ENCODE assay signal across 15 cellular contexts in genomic region chr3:152496716-152497115, GRCh38.
DNase-seq lines count a peak whose midpoint lies in the region; ATAC-seq and TF ChIP-seq lines count a peak whose summit lies in the region.
"Had no signal": no experiment of that assay in that cellular context is flagged by ENCODE, and none has a peak within 500 bp of the region (broad histone marks: within the 10 kb centered on the region; RNA-seq: fewer than 3 reads in every experiment).

No MANE protein-coding gene starts in this region.

- peak; percentile 69 for ATAC-seq in GM19324 (IDR thresholded peaks at IDR 0.05; ENCODE audit: low FRiP score, unreplicated experiment)
- peak; percentile 46 for ATAC-seq in HG02610 (IDR thresholded peaks at IDR 0.05; ENCODE audit: unreplicated experiment)
- ATAC-seq in activated B cell treated with CpG ODN at 0.5 μM for 24 hours (ENCODE audit: low read depth) = peak; percentile 53
- ATAC-seq in HG03025 (IDR thresholded peaks at IDR 0.05; ENCODE audit: low FRiP score, unreplicated experiment) = no peak
- ATAC-seq in omental fat pad (ENCODE audit: low FRiP score) = no peak
- ATAC-seq: CD8-positive, alpha-beta T cell; stimulated activated naive CD8-positive, alpha-beta T cell treated with anti-CD3 and anti-CD28 coated beads, Interleukin-15, amount 100 ng/mL, for 72 hours had no signal

- peak overlapping the region; percentile 77 for H3K4me3 Mint-ChIP-seq in activated B cell treated with CpG ODN at 0.5 μM for 24 hours
- H3K4me3 Mint-ChIP-seq: brain; CD8-positive, alpha-beta T cell; stimulated activated naive CD8-positive, alpha-beta T cell treated with anti-CD3 and anti-CD28 coated beads, Interleukin-15, amount 100 ng/mL, for 72 hours had no signal

- no peaks in the 10 kb centered on the region for H3K36me3 ChIP-seq in spleen

- H3K9me3 Mint-ChIP-seq in activated B cell treated with CpG ODN at 0.5 μM for 24 hours = peaks cover 4% of the 10 kb centered on the region
- H3K9me3 Mint-ChIP-seq: CD8-positive, alpha-beta T cell had no signal

- TF ChIP-seq POLR2A in spleen (IDR thresholded peaks at IDR 0.05) = no peak

- peak overlapping the region in 7 of 8 donors; percentile 23 to 73 (median 58) for H3K27ac ChIP-seq in spleen

- H3K4me3 ChIP-seq in spleen = peak overlapping the region in 1 of 8 donors; percentile 34
- H3K4me3 ChIP-seq: K562 had no signal

- H3K27ac Mint-ChIP-seq in activated B cell treated with CpG ODN at 0.5 μM for 24 hours = peak overlapping the region; percentile 80
- H3K27ac Mint-ChIP-seq: brain; CD8-positive, alpha-beta T cell; stimulated activated naive CD8-positive, alpha-beta T cell treated with anti-CD3 and anti-CD28 coated beads, Interleukin-15, amount 100 ng/mL, for 72 hours had no signal

- peaks cover 0 to 37% (median 13%) of the 10 kb centered on the region in 6 donors for H3K4me1 ChIP-seq in spleen

- no peaks in the 10 kb centered on the region for H3K27me3 ChIP-seq in spleen (replicated peaks in 1 of 7)

- peaks cover 0 to 13% (median under 1%) of the 10 kb centered on the region in 8 donors for H3K9me3 ChIP-seq in spleen

- no peaks in the 10 kb centered on the region for H3K27me3 Mint-ChIP-seq in activated B cell treated with CpG ODN at 0.5 μM for 24 hours
- H3K27me3 Mint-ChIP-seq: stimulated activated naive CD8-positive, alpha-beta T cell treated with anti-CD3 and anti-CD28 coated beads, Interleukin-15, amount 100 ng/mL, for 72 hours had no signal

- H3K4me1 Mint-ChIP-seq in activated B cell treated with CpG ODN at 0.5 μM for 24 hours = peaks cover 60% of the 10 kb centered on the region
- H3K4me1 Mint-ChIP-seq: brain had no signal

- POLR2A ChIA-PET in activated B cell treated with CpG ODN at 0.5 μM for 24 hours (lab: Charles Lee) = interaction anchor here (1.1 to 2.2 kb wide), 6 partner anchors 10 to 25 kb away, joined by 3 to 20 read pairs (median 6); no protein-coding TSS in a partner anchor

- H3K36me3 Mint-ChIP-seq in activated B cell treated with CpG ODN at 0.5 μM for 24 hours (ENCODE audit: low read depth) = peaks cover 9% of the 10 kb centered on the region
- H3K36me3 Mint-ChIP-seq: brain; CD8-positive, alpha-beta T cell had no signal

- no peak for TF ChIP-seq CTCF in activated B cell treated with CpG ODN at 0.5 μM for 24 hours (IDR thresholded peaks at IDR 0.05)
- TF ChIP-seq CTCF in spleen (IDR thresholded peaks at IDR 0.05 in 8 of 11, conservative IDR thresholded peaks at IDR 0.05 in 3 of 11) = no peak
- no peak for TF ChIP-seq CTCF in omental fat pad (IDR thresholded peaks at IDR 0.05)

- DNase-seq in activated B cell treated with CpG ODN at 0.5 μM for 24 hours = no peak
- no peak for DNase-seq in spleen
- no peak for DNase-seq in kidney tubule cell (ENCODE audit: low spot score)
- DNase-seq in cerebellar cortex (ENCODE audit: low spot score) = no peak
- DNase-seq in omental fat pad (ENCODE audit: low spot score) = no peak
- DNase-seq: CD8-positive, alpha-beta T cell; NCI-H1694; NCI-H82; posterior cingulate gyrus; stimulated activated naive CD8-positive, alpha-beta T cell treated with anti-CD3 and anti-CD28 coated beads, Interleukin-15, amount 100 ng/mL, for 72 hours had no signal

- CTCF ChIA-PET in activated B cell treated with CpG ODN at 0.5 μM for 24 hours (lab: Charles Lee) = interaction anchor here (0.6 to 2.1 kb wide), 7 partner anchors 12 to 77 kb away, joined by 3 to 8 read pairs (median 3); no protein-coding TSS in a partner anchor

- 13 to 31% (median 26%) methylated on average over 1 of the region's 1 CpG for WGBS in spleen, 5 donors

- intact Hi-C loops in activated B cell treated with CpG ODN at 0.5 μM for 24 hours (cut with micrococcal nuclease) = loop anchor here (1.0 kb wide), 2 partner anchors 11 to 12 kb away; no protein-coding TSS in a partner anchor
- intact Hi-C loops in spleen (cut with DNase I; ENCODE audit: low total_unique reads) = no loop called here

Comparison
In these comparisons a context has a peak if more than half of its experiments do, and no peak if none do; other contexts are left out.
1. ATAC-seq: peak in GM19324 (single experiment), HG02610 (single experiment) and activated B cell treated with CpG ODN at 0.5 μM for 24 hours (single experiment); none in HG03025 (single experiment) and omental fat pad (single experiment).